Comparison of ENCODE assay signal across 1 cellular context in the genomic region with DNA sequence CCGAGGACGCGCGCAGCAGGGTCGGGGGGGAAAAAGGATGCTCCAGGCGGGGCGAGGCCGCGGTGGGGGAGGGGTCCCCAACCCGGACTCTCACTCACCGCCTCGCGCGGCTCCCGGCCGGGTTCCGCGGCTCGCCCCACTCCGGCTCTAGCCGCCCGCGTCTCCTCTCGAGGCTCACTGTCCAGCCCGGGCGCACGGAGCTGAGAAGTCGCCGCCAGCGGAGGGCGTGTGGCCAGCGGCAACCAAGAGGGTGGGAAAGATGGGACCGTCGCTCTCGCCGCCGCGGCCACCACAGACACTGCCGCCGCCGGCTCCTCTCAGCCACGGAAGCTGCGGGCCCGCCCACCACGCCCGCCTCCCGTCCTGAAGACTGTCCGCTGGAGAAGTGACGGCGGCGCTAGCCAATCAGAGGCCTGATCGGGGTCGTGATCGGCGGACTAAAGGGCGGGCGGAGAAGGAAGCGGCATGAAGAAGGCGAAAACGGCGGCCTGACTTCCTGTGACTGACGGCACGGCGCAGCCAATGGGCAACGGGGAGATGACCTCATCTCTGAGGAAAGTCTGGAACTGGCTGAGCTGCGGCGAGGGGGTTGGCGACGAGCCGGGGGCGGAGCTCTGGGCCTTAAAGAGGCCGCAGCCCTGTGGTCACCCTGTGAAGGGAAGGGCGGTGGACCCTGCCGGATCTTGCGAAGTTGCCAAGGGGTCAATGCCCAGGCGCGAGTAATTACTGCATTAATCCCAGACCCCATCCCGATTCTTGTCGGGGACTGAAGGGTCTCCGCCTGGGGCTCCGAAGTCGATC.
TF ChIP-seq lines count a peak whose summit lies in the region.

TSS of gene MRTFA (minus strand) at position 340 of the 801 bp plus-strand sequence.

TF ChIP-seq in GM12878, 131 proteins besides CTCF, POLR2A, EP300 and RAD21 (continued from another document and continues in another):
- TF ChIP-seq PAX8 (IDR thresholded peaks at IDR 0.05) = no peak
- TF ChIP-seq NFYA (IDR thresholded peaks at IDR 0.05; ENCODE audit: borderline replicate concordance, low read depth, low read length) = no peak
- no peak for TF ChIP-seq SREBF2 (IDR thresholded peaks at IDR 0.05; ENCODE audit: low read length)
- no peak; the same call in none of the 2 replicates for TF ChIP-seq SIN3A (IDR thresholded peaks at IDR 0.05; ENCODE audit: low read depth, low read length)
- TF ChIP-seq, protein P1, sequence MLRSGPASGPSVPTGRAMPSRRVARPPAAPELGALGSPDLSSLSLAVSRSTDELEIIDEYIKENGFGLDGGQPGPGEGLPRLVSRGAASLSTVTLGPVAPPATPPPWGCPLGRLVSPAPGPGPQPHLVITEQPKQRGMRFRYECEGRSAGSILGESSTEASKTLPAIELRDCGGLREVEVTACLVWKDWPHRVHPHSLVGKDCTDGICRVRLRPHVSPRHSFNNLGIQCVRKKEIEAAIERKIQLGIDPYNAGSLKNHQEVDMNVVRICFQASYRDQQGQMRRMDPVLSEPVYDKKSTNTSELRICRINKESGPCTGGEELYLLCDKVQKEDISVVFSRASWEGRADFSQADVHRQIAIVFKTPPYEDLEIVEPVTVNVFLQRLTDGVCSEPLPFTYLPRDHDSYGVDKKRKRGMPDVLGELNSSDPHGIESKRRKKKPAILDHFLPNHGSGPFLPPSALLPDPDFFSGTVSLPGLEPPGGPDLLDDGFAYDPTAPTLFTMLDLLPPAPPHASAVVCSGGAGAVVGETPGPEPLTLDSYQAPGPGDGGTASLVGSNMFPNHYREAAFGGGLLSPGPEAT (IDR thresholded peaks at IDR 0.05; ENCODE audit: low read depth) = peak; percentile 89; the same call in 1 of the 2 replicates
- TF ChIP-seq, protein P2, sequence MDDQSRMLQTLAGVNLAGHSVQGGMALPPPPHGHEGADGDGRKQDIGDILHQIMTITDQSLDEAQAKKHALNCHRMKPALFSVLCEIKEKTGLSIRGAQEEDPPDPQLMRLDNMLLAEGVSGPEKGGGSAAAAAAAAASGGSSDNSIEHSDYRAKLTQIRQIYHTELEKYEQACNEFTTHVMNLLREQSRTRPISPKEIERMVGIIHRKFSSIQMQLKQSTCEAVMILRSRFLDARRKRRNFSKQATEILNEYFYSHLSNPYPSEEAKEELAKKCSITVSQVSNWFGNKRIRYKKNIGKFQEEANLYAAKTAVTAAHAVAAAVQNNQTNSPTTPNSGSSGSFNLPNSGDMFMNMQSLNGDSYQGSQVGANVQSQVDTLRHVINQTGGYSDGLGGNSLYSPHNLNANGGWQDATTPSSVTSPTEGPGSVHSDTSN (IDR thresholded peaks at IDR 0.05; ENCODE audit: insufficient replicate concordance, low read depth, low read length) = peak; percentile 99
- TF ChIP-seq BCL3 (IDR thresholded peaks at IDR 0.05; ENCODE audit: borderline replicate concordance, insufficient read depth, low read depth, low read length, poor library complexity, severe bottlenecking) = no peak
- TF ChIP-seq JUND (IDR thresholded peaks at IDR 0.05; ENCODE audit: low read depth, low read length) = peak; percentile 69
- TF ChIP-seq FOXM1 (IDR thresholded peaks at IDR 0.05; ENCODE audit: low read depth, low read length) = no peak
- peak; percentile 38 for TF ChIP-seq NR2F1 (conservative IDR thresholded peaks at IDR 0.05)
- no peak for TF ChIP-seq NFIC (IDR thresholded peaks at IDR 0.05; ENCODE audit: low read depth, low read length)
- TF ChIP-seq KAT2A (conservative IDR thresholded peaks at IDR 0.05; ENCODE audit: control insufficient read depth, low read depth, low read length) = no peak
- peak; percentile 45; the same call in 1 of the 2 replicates for TF ChIP-seq NBN (IDR thresholded peaks at IDR 0.05)
- no peak for TF ChIP-seq SUZ12 (IDR thresholded peaks at IDR 0.05; ENCODE audit: unreplicated experiment)
- TF ChIP-seq LARP7 (IDR thresholded peaks at IDR 0.05) = peak; percentile 90
- no peak for TF ChIP-seq ZNF687 (IDR thresholded peaks at IDR 0.05)
- peak; percentile 84 for TF ChIP-seq GABPA (IDR thresholded peaks at IDR 0.05; ENCODE audit: low read depth)
- TF ChIP-seq, protein P3, sequence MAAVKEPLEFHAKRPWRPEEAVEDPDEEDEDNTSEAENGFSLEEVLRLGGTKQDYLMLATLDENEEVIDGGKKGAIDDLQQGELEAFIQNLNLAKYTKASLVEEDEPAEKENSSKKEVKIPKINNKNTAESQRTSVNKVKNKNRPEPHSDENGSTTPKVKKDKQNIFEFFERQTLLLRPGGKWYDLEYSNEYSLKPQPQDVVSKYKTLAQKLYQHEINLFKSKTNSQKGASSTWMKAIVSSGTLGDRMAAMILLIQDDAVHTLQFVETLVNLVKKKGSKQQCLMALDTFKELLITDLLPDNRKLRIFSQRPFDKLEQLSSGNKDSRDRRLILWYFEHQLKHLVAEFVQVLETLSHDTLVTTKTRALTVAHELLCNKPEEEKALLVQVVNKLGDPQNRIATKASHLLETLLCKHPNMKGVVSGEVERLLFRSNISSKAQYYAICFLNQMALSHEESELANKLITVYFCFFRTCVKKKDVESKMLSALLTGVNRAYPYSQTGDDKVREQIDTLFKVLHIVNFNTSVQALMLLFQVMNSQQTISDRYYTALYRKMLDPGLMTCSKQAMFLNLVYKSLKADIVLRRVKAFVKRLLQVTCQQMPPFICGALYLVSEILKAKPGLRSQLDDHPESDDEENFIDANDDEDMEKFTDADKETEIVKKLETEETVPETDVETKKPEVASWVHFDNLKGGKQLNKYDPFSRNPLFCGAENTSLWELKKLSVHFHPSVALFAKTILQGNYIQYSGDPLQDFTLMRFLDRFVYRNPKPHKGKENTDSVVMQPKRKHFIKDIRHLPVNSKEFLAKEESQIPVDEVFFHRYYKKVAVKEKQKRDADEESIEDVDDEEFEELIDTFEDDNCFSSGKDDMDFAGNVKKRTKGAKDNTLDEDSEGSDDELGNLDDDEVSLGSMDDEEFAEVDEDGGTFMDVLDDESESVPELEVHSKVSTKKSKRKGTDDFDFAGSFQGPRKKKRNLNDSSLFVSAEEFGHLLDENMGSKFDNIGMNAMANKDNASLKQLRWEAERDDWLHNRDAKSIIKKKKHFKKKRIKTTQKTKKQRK (IDR thresholded peaks at IDR 0.05; ENCODE audit: low read depth, low read length) = peak; percentile 87
- TF ChIP-seq ZNF207 (IDR thresholded peaks at IDR 0.05; ENCODE audit: borderline replicate concordance) = 0 out of 2 replicates have a peak, but pooled peaks have one; percentile 30
- TF ChIP-seq CHD1 (IDR thresholded peaks at IDR 0.05; ENCODE audit: low read depth, low read length) = no peak
- TF ChIP-seq BRCA1 (IDR thresholded peaks at IDR 0.05; ENCODE audit: low read depth, low read length) = no peak
- TF ChIP-seq ZBTB11 (CRISPR knock-in tag; IDR thresholded peaks at IDR 0.05) = no peak
- no peak for TF ChIP-seq NR2C1 (IDR thresholded peaks at IDR 0.05)
- no peak for TF ChIP-seq TBL1XR1 (IDR thresholded peaks at IDR 0.05; ENCODE audit: low read depth, low read length)
- TF ChIP-seq ZBED1 (IDR thresholded peaks at IDR 0.05; ENCODE audit: borderline replicate concordance) = no peak
- TF ChIP-seq, protein P4, sequence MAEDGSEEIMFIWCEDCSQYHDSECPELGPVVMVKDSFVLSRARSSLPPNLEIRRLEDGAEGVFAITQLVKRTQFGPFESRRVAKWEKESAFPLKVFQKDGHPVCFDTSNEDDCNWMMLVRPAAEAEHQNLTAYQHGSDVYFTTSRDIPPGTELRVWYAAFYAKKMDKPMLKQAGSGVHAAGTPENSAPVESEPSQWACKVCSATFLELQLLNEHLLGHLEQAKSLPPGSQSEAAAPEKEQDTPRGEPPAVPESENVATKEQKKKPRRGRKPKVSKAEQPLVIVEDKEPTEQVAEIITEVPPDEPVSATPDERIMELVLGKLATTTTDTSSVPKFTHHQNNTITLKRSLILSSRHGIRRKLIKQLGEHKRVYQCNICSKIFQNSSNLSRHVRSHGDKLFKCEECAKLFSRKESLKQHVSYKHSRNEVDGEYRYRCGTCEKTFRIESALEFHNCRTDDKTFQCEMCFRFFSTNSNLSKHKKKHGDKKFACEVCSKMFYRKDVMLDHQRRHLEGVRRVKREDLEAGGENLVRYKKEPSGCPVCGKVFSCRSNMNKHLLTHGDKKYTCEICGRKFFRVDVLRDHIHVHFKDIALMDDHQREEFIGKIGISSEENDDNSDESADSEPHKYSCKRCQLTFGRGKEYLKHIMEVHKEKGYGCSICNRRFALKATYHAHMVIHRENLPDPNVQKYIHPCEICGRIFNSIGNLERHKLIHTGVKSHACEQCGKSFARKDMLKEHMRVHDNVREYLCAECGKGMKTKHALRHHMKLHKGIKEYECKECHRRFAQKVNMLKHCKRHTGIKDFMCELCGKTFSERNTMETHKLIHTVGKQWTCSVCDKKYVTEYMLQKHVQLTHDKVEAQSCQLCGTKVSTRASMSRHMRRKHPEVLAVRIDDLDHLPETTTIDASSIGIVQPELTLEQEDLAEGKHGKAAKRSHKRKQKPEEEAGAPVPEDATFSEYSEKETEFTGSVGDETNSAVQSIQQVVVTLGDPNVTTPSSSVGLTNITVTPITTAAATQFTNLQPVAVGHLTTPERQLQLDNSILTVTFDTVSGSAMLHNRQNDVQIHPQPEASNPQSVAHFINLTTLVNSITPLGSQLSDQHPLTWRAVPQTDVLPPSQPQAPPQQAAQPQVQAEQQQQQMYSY (CRISPR knock-in tag; IDR thresholded peaks at IDR 0.05) = no peak
- no peak for TF ChIP-seq STAT1 (conservative IDR thresholded peaks at IDR 0.05)
- TF ChIP-seq, protein P5, sequence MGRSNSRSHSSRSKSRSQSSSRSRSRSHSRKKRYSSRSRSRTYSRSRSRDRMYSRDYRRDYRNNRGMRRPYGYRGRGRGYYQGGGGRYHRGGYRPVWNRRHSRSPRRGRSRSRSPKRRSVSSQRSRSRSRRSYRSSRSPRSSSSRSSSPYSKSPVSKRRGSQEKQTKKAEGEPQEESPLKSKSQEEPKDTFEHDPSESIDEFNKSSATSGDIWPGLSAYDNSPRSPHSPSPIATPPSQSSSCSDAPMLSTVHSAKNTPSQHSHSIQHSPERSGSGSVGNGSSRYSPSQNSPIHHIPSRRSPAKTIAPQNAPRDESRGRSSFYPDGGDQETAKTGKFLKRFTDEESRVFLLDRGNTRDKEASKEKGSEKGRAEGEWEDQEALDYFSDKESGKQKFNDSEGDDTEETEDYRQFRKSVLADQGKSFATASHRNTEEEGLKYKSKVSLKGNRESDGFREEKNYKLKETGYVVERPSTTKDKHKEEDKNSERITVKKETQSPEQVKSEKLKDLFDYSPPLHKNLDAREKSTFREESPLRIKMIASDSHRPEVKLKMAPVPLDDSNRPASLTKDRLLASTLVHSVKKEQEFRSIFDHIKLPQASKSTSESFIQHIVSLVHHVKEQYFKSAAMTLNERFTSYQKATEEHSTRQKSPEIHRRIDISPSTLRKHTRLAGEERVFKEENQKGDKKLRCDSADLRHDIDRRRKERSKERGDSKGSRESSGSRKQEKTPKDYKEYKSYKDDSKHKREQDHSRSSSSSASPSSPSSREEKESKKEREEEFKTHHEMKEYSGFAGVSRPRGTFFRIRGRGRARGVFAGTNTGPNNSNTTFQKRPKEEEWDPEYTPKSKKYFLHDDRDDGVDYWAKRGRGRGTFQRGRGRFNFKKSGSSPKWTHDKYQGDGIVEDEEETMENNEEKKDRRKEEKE (IDR thresholded peaks at IDR 0.05) = no peak
- TF ChIP-seq IKZF2 (IDR thresholded peaks at IDR 0.05) = peak; percentile 10 to 29; a peak in 2 of 4 replicates
- TF ChIP-seq HDAC6 (IDR thresholded peaks at IDR 0.05; ENCODE audit: unreplicated experiment) = no peak
